19 cellular contexts compared by ENCODE assay signal in the genomic region with DNA sequence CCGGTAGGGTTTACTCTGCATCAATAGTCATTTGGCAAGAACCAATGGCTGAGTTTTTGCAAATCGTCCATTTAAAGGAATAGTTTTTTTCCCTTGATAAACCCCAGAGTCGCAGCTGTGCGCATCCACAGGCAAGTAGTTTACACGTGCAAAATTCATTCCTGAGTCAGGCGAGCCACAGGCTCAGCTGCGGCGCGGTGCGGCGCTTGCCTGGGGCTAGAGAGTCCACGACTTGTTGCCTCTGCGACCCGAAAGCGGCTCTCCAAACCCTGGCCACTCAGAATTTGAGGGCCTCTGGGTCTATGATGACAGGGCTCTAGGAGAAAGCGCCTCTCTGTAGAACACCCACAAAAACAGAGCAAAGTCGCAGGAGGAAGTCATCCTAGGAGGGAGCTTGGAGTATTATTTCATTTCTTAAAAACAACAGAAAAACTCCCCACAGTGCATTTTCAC. TPM values are rescaled to one million over a fixed set of nuclear protein-coding genes. Genes with fewer than 3 reads are reported as not detected.
A peak's percentile ranks its signal among the peaks of the same experiment; 100 is the strongest.
DNase-seq lines count a peak whose midpoint lies in the region; ATAC-seq and TF ChIP-seq lines count a peak whose summit lies in the region.
"Had no signal": no experiment of that assay in that cellular context is flagged by ENCODE, and none has a peak within 500 bp of the region (broad histone marks: within the 10 kb centered on the region; RNA-seq: fewer than 3 reads in every experiment).

No MANE protein-coding gene starts in this region.

- TF ChIP-seq CTCF in neural progenitor cell (IDR thresholded peaks at IDR 0.05): no peak

- H3K4me2 ChIP-seq in neural progenitor cell: no peak overlapping the region

- H4K20me1 ChIP-seq in neural progenitor cell (ENCODE audit: low read depth): peaks cover 68% of the 10 kb centered on the region

- H3K27me3 ChIP-seq in neural progenitor cell: peaks cover 100% of the 10 kb centered on the region

- no peak overlapping the region for H3K4me3 ChIP-seq in neural progenitor cell
- H3K4me3 ChIP-seq: HAP-1, lung, sigmoid colon had no signal

- H3K36me3 Mint-ChIP-seq in neural progenitor cell: peaks cover 4% of the 10 kb centered on the region
- H3K36me3 Mint-ChIP-seq: activated naive CD8-positive, alpha-beta T cell; stimulated activated memory B cell treated with anti-CD40 and anti-IgM and Interleukin-4, amounts not matched to agents 10 μg/mL and 1 μg/mL and 100 μg/mL, for 72 hours had no signal

- H3K79me2 ChIP-seq in neural progenitor cell (ENCODE audit: low read depth): no peaks in the 10 kb centered on the region

- no peak overlapping the region for H3K9ac ChIP-seq in neural progenitor cell

- peaks cover 3% of the 10 kb centered on the region for H3F3A ChIP-seq in neural progenitor cell (ENCODE audit: low read depth)

- no peak overlapping the region for H3K27ac ChIP-seq in neural progenitor cell
- H3K27ac ChIP-seq: epithelial cell of prostate, sigmoid colon had no signal

- peaks cover 26% of the 10 kb centered on the region for H3K27me3 Mint-ChIP-seq in neural progenitor cell (ENCODE audit: insufficient read depth, low read depth)

- H3K4me1 ChIP-seq in neural progenitor cell: no peaks in the 10 kb centered on the region
- H3K4me1 ChIP-seq: HAP-1, sigmoid colon had no signal

- no peaks in the 10 kb centered on the region for H3K9me3 ChIP-seq in neural progenitor cell (ENCODE audit: low read depth)
- H3K9me3 ChIP-seq: HAP-1, sigmoid colon had no signal

- no peaks in the 10 kb centered on the region for H3K36me3 ChIP-seq in neural progenitor cell
- H3K36me3 ChIP-seq: HAP-1, sigmoid colon had no signal

- H3K9me3 Mint-ChIP-seq in neural progenitor cell: no peaks in the 10 kb centered on the region
- H3K9me3 Mint-ChIP-seq: activated T-helper 1 cell treated with anti-CD3 and anti-CD28 coated beads, Interleukin-12 subunit alpha, Interleukin-12 subunit beta, Interleukin-2, Interleukin-4 antibody, amounts not matched to agents 30 ng/mL and 10 ng/mL and 1 ng/mL, durations not matched to agents 14 hours and 24 hours and 36 hours had no signal

- no peak for ATAC-seq in HG02973 (IDR thresholded peaks at IDR 0.05; ENCODE audit: unreplicated experiment)
- ATAC-seq in GM18909 (IDR thresholded peaks at IDR 0.05; ENCODE audit: poor library complexity, unreplicated experiment): no peak
- ATAC-seq: stimulated activated memory B cell treated with anti-CD40 and anti-IgM and Interleukin-4, amounts not matched to agents 10 μg/mL and 1 μg/mL and 100 μg/mL, for 72 hours had no signal

- H3K4me3 Mint-ChIP-seq in neural progenitor cell: peak overlapping the region; percentile 87
- H3K4me3 Mint-ChIP-seq: activated naive CD8-positive, alpha-beta T cell; activated T-helper 1 cell treated with anti-CD3 and anti-CD28 coated beads, Interleukin-12 subunit alpha, Interleukin-12 subunit beta, Interleukin-2, Interleukin-4 antibody, amounts not matched to agents 30 ng/mL and 10 ng/mL and 1 ng/mL, durations not matched to agents 14 hours and 24 hours and 36 hours; stimulated activated memory B cell treated with anti-CD40 and anti-IgM and Interleukin-4, amounts not matched to agents 10 μg/mL and 1 μg/mL and 100 μg/mL, for 72 hours had no signal

- DNase-seq in Daoy (ENCODE audit: low read depth) (peak; percentile 54), LHCN-M2 (ENCODE audit: low read depth) (peak; percentile 35), ecto neural progenitor cell (ENCODE audit: low spot score) (peak; percentile 65), neural progenitor cell (ENCODE audit: low spot score) (peak; percentile 74), NCI-H2196 (lab: John Stamatoyannopoulos, UW; ENCODE audit: unreplicated experiment) (no peak), DMS79 (lab: John Stamatoyannopoulos, UW) (no peak)
- DNase-seq: NCI-H1092, NCI-H2081 treated with DMSO at 0.1 percent for 48 hours, sigmoid colon, SW 1271 had no signal

- peak overlapping the region; percentile 96 for H3K27ac Mint-ChIP-seq in neural progenitor cell
- H3K27ac Mint-ChIP-seq: activated naive CD8-positive, alpha-beta T cell; activated T-helper 1 cell treated with anti-CD3 and anti-CD28 coated beads, Interleukin-12 subunit alpha, Interleukin-12 subunit beta, Interleukin-2, Interleukin-4 antibody, amounts not matched to agents 30 ng/mL and 10 ng/mL and 1 ng/mL, durations not matched to agents 14 hours and 24 hours and 36 hours; stimulated activated memory B cell treated with anti-CD40 and anti-IgM and Interleukin-4, amounts not matched to agents 10 μg/mL and 1 μg/mL and 100 μg/mL, for 72 hours had no signal

- H2AFZ ChIP-seq in neural progenitor cell (replicated peaks): no peak overlapping the region

- peaks cover 84% of the 10 kb centered on the region for H3K4me1 Mint-ChIP-seq in neural progenitor cell
- H3K4me1 Mint-ChIP-seq: stimulated activated memory B cell treated with anti-CD40 and anti-IgM and Interleukin-4, amounts not matched to agents 10 μg/mL and 1 μg/mL and 100 μg/mL, for 72 hours had no signal

RNA-seq across cellular contexts. Expression of a gene that starts 36.6 kb away (rescaled TPM):
- total RNA-seq in Daoy (2014; rRNA removed; shearing (Covaris generic)): 0.17 TPM in 1 of 2 replicates, not detected in the other
- total RNA-seq in LHCN-M2 (2014; rRNA removed) (1.1 and 3.4 TPM in 2 replicates), neural progenitor cell (ENCODE audit: low replicate concordance) (0.25 and 0.64 TPM in 2 replicates)
- 2.7 TPM for polyA plus RNA-seq in LHCN-M2 (2012)
- total RNA-seq: activated T-helper 1 cell treated with anti-CD3 and anti-CD28 coated beads, Interleukin-12 subunit alpha, Interleukin-12 subunit beta, Interleukin-2, Interleukin-4 antibody, amounts not matched to agents 30 ng/mL and 10 ng/mL and 1 ng/mL, durations not matched to agents 14 hours and 24 hours and 36 hours; lung; sigmoid colon had no signal
- polyA plus RNA-seq: AG04450, lung, sigmoid colon had no signal

RNA-seq across cellular contexts. Expression of a gene that starts 39.5 kb away (rescaled TPM):
- 10.3 and 19.5 TPM in 2 replicates for total RNA-seq in Daoy (2014; rRNA removed; shearing (Covaris generic))
- total RNA-seq in LHCN-M2 (2014; rRNA removed) (19.9 and 29.3 TPM in 2 replicates), neural progenitor cell (ENCODE audit: low replicate concordance) (0.56 and 0.84 TPM in 2 replicates)
- 16.0 TPM for polyA plus RNA-seq in LHCN-M2 (2012)
- total RNA-seq: activated T-helper 1 cell treated with anti-CD3 and anti-CD28 coated beads, Interleukin-12 subunit alpha, Interleukin-12 subunit beta, Interleukin-2, Interleukin-4 antibody, amounts not matched to agents 30 ng/mL and 10 ng/mL and 1 ng/mL, durations not matched to agents 14 hours and 24 hours and 36 hours; lung; sigmoid colon had no signal
- polyA plus RNA-seq: AG04450, sigmoid colon had no signal

Comparison
In these comparisons a context has a peak if more than half of its experiments do, and no peak if none do; other contexts are left out.
1. DNase-seq: peak in Daoy (single experiment), LHCN-M2 (single experiment), ecto neural progenitor cell (single experiment) and neural progenitor cell (single experiment); none in NCI-H2196 (single experiment) and DMS79 (single experiment).